1 cellular context compared by ENCODE assay signal in genomic region chr1:204453141-204453772, GRCh38.
TF ChIP-seq lines count a peak whose summit lies in the region.

No MANE protein-coding gene starts in this region.

TF ChIP-seq in GM12878, 131 proteins besides CTCF, POLR2A, EP300 and RAD21 (continued from another document and continues in another):
- TF ChIP-seq YY1 (IDR thresholded peaks at IDR 0.05; ENCODE audit: low read depth, low read length) (peak; percentile 52; the same call in 1 of the 2 replicates), ESRRA (IDR thresholded peaks at IDR 0.05; ENCODE audit: low read length) (no peak), STAT3 (IDR thresholded peaks at IDR 0.05; ENCODE audit: low read depth, low read length) (no peak), CREM (IDR thresholded peaks at IDR 0.05; ENCODE audit: low read depth) (peak; percentile 67; the same call in 1 of the 2 replicates), ETV6 (conservative IDR thresholded peaks at IDR 0.05 in 1 of 2, IDR thresholded peaks at IDR 0.05 in 1 of 2; ENCODE audit: borderline replicate concordance in 1 of 2, low read depth in 1 of 2) (peak in 1 of 2 experiments; percentile 97; a peak in 2 of 4 replicates), TBL1XR1 (IDR thresholded peaks at IDR 0.05; ENCODE audit: low read depth, low read length) (peak; percentile 88; the same call in 1 of the 2 replicates), GATAD2B (conservative IDR thresholded peaks at IDR 0.05; ENCODE audit: low read depth) (no peak), LARP7 (IDR thresholded peaks at IDR 0.05) (no peak), EZH2 (IDR thresholded peaks at IDR 0.05; ENCODE audit: borderline replicate concordance, control insufficient read depth, low read depth, low read length) (no peak), ZNF384 (IDR thresholded peaks at IDR 0.05; ENCODE audit: borderline replicate concordance, low read depth, low read length) (peak; percentile 30; the same call in 1 of the 2 replicates), MXI1 (IDR thresholded peaks at IDR 0.05; ENCODE audit: low read depth, low read length) (peak; percentile 31; the same call in 1 of the 2 replicates), ZNF207 (IDR thresholded peaks at IDR 0.05; ENCODE audit: borderline replicate concordance) (no peak), NFIC (IDR thresholded peaks at IDR 0.05; ENCODE audit: low read depth, low read length) (peak; percentile 83), RUNX3 (IDR thresholded peaks at IDR 0.05; ENCODE audit: low read length) (peak; percentile 75), IKZF1 (conservative IDR thresholded peaks at IDR 0.05) (peak; percentile 85), SP1 (IDR thresholded peaks at IDR 0.05; ENCODE audit: low read depth, low read length) (peak; percentile 50), RAD51 (IDR thresholded peaks at IDR 0.05) (peak; percentile 28; the same call in 1 of the 2 replicates), RELA (IDR thresholded peaks at IDR 0.05; ENCODE audit: borderline replicate concordance, partially characterized antibody) (peak; percentile 89), RELB (IDR thresholded peaks at IDR 0.05; ENCODE audit: low read depth) (peak; percentile 86), BCL3 (IDR thresholded peaks at IDR 0.05; ENCODE audit: borderline replicate concordance, insufficient read depth, low read depth, low read length, poor library complexity, severe bottlenecking) (peak; percentile 35), SKIL (IDR thresholded peaks at IDR 0.05; ENCODE audit: low read depth, poor library complexity, severe bottlenecking) (peak; percentile 52), ZNF217 (IDR thresholded peaks at IDR 0.05) (peak; percentile 98), NR2C1 (IDR thresholded peaks at IDR 0.05) (no peak), BHLHE40 (IDR thresholded peaks at IDR 0.05; ENCODE audit: borderline replicate concordance in 1 of 2, low read depth in 2 of 2, low read length in 1 of 2) (peak in 1 of 2 experiments; percentile 40; a peak in 1 of 4 replicates), E2F4 (IDR thresholded peaks at IDR 0.05; ENCODE audit: low read depth, low read length) (no peak), MTA3 (IDR thresholded peaks at IDR 0.05; ENCODE audit: borderline replicate concordance, low read length) (peak; percentile 52; the same call in 1 of the 2 replicates), GABPA (IDR thresholded peaks at IDR 0.05; ENCODE audit: low read depth) (peak; percentile 65; the same call in 1 of the 2 replicates), IKZF2 (IDR thresholded peaks at IDR 0.05) (peak; percentile 73 to 79), PML (IDR thresholded peaks at IDR 0.05; ENCODE audit: low read length) (0 out of 2 replicates have a peak, but pooled peaks have one; percentile 38), SMARCA5 (IDR thresholded peaks at IDR 0.05) (peak; percentile 95), RB1 (IDR thresholded peaks at IDR 0.05; ENCODE audit: borderline replicate concordance) (no peak), PAX5 (IDR thresholded peaks at IDR 0.05; ENCODE audit: borderline replicate concordance, low read depth, low read length) (peak; percentile 50; the same call in 1 of the 2 replicates), KDM1A (IDR thresholded peaks at IDR 0.05; ENCODE audit: borderline replicate concordance) (no peak), KLF5 (IDR thresholded peaks at IDR 0.05; ENCODE audit: partially characterized antibody) (peak; percentile 80), EGR1 (IDR thresholded peaks at IDR 0.05; ENCODE audit: borderline replicate concordance in 1 of 2, low read depth in 2 of 2, low read length in 2 of 2) (peak in 1 of 2 experiments; percentile 74; a peak in 1 of 3 replicates), POU2F2 (IDR thresholded peaks at IDR 0.05; ENCODE audit: borderline replicate concordance, low read depth, low read length) (peak; percentile 28; the same call in 1 of the 3 replicates), ATF7 (IDR thresholded peaks at IDR 0.05; ENCODE audit: low read depth) (peak; percentile 86), SUZ12 (IDR thresholded peaks at IDR 0.05; ENCODE audit: unreplicated experiment) (no peak), CUX1 (IDR thresholded peaks at IDR 0.05; ENCODE audit: insufficient replicate concordance, low read depth, low read length) (no peak)
- TF ChIP-seq, protein P1, sequence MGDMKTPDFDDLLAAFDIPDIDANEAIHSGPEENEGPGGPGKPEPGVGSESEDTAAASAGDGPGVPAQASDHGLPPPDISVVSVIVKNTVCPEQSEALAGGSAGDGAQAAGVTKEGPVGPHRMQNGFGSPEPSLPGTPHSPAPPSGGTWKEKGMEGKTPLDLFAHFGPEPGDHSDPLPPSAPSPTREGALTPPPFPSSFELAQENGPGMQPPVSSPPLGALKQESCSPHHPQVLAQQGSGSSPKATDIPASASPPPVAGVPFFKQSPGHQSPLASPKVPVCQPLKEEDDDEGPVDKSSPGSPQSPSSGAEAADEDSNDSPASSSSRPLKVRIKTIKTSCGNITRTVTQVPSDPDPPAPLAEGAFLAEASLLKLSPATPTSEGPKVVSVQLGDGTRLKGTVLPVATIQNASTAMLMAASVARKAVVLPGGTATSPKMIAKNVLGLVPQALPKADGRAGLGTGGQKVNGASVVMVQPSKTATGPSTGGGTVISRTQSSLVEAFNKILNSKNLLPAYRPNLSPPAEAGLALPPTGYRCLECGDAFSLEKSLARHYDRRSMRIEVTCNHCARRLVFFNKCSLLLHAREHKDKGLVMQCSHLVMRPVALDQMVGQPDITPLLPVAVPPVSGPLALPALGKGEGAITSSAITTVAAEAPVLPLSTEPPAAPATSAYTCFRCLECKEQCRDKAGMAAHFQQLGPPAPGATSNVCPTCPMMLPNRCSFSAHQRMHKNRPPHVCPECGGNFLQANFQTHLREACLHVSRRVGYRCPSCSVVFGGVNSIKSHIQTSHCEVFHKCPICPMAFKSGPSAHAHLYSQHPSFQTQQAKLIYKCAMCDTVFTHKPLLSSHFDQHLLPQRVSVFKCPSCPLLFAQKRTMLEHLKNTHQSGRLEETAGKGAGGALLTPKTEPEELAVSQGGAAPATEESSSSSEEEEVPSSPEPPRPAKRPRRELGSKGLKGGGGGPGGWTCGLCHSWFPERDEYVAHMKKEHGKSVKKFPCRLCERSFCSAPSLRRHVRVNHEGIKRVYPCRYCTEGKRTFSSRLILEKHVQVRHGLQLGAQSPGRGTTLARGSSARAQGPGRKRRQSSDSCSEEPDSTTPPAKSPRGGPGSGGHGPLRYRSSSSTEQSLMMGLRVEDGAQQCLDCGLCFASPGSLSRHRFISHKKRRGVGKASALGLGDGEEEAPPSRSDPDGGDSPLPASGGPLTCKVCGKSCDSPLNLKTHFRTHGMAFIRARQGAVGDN (IDR thresholded peaks at IDR 0.05): peak; percentile 49; the same call in 1 of the 2 replicates
- TF ChIP-seq, protein P2, sequence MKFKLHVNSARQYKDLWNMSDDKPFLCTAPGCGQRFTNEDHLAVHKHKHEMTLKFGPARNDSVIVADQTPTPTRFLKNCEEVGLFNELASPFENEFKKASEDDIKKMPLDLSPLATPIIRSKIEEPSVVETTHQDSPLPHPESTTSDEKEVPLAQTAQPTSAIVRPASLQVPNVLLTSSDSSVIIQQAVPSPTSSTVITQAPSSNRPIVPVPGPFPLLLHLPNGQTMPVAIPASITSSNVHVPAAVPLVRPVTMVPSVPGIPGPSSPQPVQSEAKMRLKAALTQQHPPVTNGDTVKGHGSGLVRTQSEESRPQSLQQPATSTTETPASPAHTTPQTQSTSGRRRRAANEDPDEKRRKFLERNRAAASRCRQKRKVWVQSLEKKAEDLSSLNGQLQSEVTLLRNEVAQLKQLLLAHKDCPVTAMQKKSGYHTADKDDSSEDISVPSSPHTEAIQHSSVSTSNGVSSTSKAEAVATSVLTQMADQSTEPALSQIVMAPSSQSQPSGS (IDR thresholded peaks at IDR 0.05; ENCODE audit: low read length): peak; percentile 84
- TF ChIP-seq, protein P3, sequence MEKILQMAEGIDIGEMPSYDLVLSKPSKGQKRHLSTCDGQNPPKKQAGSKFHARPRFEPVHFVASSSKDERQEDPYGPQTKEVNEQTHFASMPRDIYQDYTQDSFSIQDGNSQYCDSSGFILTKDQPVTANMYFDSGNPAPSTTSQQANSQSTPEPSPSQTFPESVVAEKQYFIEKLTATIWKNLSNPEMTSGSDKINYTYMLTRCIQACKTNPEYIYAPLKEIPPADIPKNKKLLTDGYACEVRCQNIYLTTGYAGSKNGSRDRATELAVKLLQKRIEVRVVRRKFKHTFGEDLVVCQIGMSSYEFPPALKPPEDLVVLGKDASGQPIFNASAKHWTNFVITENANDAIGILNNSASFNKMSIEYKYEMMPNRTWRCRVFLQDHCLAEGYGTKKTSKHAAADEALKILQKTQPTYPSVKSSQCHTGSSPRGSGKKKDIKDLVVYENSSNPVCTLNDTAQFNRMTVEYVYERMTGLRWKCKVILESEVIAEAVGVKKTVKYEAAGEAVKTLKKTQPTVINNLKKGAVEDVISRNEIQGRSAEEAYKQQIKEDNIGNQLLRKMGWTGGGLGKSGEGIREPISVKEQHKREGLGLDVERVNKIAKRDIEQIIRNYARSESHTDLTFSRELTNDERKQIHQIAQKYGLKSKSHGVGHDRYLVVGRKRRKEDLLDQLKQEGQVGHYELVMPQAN (conservative IDR thresholded peaks at IDR 0.05): no peak
